In the genomic region with DNA sequence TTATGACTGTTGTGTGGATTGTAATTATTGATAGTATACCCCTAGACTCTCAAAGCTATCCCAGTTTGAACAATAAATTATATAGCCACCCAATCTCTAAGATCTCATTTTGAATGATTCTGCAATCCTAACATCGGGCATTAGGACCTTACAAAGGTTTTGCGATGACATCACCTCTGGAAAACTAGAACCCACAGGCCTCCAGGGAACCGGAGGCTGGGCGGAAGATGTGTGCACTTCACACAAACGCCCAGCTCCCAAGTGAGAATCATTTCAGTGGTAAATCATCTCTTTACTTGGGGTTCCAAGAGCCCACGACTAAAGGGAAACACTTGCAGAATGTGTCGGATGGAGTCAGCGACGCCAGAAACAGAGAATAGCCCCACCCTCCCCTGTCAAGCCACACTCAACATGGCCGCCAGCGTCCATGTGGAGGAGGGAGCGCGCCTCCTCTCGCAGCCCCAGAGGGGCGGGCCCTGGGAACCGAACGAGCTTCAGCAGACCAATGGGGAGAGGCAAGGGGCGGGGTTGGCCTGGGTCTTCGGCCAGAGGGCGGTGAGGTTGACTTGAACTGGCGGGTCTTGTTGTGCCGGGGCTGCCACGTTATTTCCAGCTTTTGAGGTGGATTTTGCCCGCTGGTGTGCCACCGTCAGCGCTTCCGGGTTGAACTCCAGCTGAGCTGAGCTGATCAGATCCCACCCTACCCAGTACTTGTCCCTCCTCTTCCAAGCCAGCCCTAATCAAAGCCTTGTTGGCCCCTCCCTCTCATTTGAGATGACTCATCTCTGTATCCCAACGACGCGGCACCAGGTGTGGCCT, we compare ENCODE assay signal across 1 cellular context.
TF ChIP-seq lines count a peak whose summit lies in the region.

No MANE protein-coding gene starts in this region.

TF ChIP-seq in K562, 482 proteins besides CTCF, POLR2A, EP300 and RAD21 (continued from another document and continues in another):
- TF ChIP-seq MEIS2 (IDR thresholded peaks at IDR 0.05; ENCODE audit: partially characterized antibody) = peak; percentile 25
- TF ChIP-seq NFYB (IDR thresholded peaks at IDR 0.05; ENCODE audit: extremely low read depth, insufficient read length) = peak; percentile 17
- no peak for TF ChIP-seq ZNF174 (CRISPR knock-in tag; IDR thresholded peaks at IDR 0.05)
- TF ChIP-seq ZNF583 (CRISPR knock-in tag; IDR thresholded peaks at IDR 0.05) = 0 out of 2 replicates have a peak, but pooled peaks have one; percentile 10
- peak; percentile 83 for TF ChIP-seq NCOA1 (IDR thresholded peaks at IDR 0.05; ENCODE audit: low read depth)
- peak; percentile 52 for TF ChIP-seq MAFF (IDR thresholded peaks at IDR 0.05; ENCODE audit: low read length)
- no peak for TF ChIP-seq ZNF778 (CRISPR knock-in tag; IDR thresholded peaks at IDR 0.05)
- TF ChIP-seq ZNF644 (tag; IDR thresholded peaks at IDR 0.05; ENCODE audit: low read depth) = peak; percentile 77; the same call in 1 of the 2 replicates
- TF ChIP-seq TAL1 (IDR thresholded peaks at IDR 0.05) = peak; percentile 16; the same call in 1 of the 2 replicates
- TF ChIP-seq RCOR1 (IDR thresholded peaks at IDR 0.05; ENCODE audit: borderline replicate concordance in 1 of 2, low read depth in 2 of 2, low read length in 2 of 2) = peak; percentile 21 to 27; a peak in 1 of 4 replicates
- TF ChIP-seq TOE1 (IDR thresholded peaks at IDR 0.05; ENCODE audit: borderline replicate concordance) = peak; percentile 64; the same call in 1 of the 2 replicates
- no peak for TF ChIP-seq TOE1 (CRISPR knock-in tag; IDR thresholded peaks at IDR 0.05; ENCODE audit: borderline replicate concordance, low read depth)
- peak; percentile 98 for TF ChIP-seq EP400 (IDR thresholded peaks at IDR 0.05)
- no peak for TF ChIP-seq RBM39 (optimal IDR thresholded peaks at IDR 0.05; ENCODE audit: low read depth, low read length)
- TF ChIP-seq, protein P1, sequence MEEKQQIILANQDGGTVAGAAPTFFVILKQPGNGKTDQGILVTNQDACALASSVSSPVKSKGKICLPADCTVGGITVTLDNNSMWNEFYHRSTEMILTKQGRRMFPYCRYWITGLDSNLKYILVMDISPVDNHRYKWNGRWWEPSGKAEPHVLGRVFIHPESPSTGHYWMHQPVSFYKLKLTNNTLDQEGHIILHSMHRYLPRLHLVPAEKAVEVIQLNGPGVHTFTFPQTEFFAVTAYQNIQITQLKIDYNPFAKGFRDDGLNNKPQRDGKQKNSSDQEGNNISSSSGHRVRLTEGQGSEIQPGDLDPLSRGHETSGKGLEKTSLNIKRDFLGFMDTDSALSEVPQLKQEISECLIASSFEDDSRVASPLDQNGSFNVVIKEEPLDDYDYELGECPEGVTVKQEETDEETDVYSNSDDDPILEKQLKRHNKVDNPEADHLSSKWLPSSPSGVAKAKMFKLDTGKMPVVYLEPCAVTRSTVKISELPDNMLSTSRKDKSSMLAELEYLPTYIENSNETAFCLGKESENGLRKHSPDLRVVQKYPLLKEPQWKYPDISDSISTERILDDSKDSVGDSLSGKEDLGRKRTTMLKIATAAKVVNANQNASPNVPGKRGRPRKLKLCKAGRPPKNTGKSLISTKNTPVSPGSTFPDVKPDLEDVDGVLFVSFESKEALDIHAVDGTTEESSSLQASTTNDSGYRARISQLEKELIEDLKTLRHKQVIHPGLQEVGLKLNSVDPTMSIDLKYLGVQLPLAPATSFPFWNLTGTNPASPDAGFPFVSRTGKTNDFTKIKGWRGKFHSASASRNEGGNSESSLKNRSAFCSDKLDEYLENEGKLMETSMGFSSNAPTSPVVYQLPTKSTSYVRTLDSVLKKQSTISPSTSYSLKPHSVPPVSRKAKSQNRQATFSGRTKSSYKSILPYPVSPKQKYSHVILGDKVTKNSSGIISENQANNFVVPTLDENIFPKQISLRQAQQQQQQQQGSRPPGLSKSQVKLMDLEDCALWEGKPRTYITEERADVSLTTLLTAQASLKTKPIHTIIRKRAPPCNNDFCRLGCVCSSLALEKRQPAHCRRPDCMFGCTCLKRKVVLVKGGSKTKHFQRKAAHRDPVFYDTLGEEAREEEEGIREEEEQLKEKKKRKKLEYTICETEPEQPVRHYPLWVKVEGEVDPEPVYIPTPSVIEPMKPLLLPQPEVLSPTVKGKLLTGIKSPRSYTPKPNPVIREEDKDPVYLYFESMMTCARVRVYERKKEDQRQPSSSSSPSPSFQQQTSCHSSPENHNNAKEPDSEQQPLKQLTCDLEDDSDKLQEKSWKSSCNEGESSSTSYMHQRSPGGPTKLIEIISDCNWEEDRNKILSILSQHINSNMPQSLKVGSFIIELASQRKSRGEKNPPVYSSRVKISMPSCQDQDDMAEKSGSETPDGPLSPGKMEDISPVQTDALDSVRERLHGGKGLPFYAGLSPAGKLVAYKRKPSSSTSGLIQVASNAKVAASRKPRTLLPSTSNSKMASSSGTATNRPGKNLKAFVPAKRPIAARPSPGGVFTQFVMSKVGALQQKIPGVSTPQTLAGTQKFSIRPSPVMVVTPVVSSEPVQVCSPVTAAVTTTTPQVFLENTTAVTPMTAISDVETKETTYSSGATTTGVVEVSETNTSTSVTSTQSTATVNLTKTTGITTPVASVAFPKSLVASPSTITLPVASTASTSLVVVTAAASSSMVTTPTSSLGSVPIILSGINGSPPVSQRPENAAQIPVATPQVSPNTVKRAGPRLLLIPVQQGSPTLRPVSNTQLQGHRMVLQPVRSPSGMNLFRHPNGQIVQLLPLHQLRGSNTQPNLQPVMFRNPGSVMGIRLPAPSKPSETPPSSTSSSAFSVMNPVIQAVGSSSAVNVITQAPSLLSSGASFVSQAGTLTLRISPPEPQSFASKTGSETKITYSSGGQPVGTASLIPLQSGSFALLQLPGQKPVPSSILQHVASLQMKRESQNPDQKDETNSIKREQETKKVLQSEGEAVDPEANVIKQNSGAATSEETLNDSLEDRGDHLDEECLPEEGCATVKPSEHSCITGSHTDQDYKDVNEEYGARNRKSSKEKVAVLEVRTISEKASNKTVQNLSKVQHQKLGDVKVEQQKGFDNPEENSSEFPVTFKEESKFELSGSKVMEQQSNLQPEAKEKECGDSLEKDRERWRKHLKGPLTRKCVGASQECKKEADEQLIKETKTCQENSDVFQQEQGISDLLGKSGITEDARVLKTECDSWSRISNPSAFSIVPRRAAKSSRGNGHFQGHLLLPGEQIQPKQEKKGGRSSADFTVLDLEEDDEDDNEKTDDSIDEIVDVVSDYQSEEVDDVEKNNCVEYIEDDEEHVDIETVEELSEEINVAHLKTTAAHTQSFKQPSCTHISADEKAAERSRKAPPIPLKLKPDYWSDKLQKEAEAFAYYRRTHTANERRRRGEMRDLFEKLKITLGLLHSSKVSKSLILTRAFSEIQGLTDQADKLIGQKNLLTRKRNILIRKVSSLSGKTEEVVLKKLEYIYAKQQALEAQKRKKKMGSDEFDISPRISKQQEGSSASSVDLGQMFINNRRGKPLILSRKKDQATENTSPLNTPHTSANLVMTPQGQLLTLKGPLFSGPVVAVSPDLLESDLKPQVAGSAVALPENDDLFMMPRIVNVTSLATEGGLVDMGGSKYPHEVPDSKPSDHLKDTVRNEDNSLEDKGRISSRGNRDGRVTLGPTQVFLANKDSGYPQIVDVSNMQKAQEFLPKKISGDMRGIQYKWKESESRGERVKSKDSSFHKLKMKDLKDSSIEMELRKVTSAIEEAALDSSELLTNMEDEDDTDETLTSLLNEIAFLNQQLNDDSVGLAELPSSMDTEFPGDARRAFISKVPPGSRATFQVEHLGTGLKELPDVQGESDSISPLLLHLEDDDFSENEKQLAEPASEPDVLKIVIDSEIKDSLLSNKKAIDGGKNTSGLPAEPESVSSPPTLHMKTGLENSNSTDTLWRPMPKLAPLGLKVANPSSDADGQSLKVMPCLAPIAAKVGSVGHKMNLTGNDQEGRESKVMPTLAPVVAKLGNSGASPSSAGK (IDR thresholded peaks at IDR 0.05) = peak; percentile 15; the same call in 1 of the 2 replicates
- TF ChIP-seq, protein P2, sequence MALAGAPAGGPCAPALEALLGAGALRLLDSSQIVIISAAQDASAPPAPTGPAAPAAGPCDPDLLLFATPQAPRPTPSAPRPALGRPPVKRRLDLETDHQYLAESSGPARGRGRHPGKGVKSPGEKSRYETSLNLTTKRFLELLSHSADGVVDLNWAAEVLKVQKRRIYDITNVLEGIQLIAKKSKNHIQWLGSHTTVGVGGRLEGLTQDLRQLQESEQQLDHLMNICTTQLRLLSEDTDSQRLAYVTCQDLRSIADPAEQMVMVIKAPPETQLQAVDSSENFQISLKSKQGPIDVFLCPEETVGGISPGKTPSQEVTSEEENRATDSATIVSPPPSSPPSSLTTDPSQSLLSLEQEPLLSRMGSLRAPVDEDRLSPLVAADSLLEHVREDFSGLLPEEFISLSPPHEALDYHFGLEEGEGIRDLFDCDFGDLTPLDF (CRISPR knock-in tag; IDR thresholded peaks at IDR 0.05) = peak; percentile 79
- TF ChIP-seq, protein P3, sequence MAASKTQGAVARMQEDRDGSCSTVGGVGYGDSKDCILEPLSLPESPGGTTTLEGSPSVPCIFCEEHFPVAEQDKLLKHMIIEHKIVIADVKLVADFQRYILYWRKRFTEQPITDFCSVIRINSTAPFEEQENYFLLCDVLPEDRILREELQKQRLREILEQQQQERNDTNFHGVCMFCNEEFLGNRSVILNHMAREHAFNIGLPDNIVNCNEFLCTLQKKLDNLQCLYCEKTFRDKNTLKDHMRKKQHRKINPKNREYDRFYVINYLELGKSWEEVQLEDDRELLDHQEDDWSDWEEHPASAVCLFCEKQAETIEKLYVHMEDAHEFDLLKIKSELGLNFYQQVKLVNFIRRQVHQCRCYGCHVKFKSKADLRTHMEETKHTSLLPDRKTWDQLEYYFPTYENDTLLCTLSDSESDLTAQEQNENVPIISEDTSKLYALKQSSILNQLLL (CRISPR knock-in tag; IDR thresholded peaks at IDR 0.05; ENCODE audit: borderline replicate concordance) = no peak
- TF ChIP-seq, protein P4, sequence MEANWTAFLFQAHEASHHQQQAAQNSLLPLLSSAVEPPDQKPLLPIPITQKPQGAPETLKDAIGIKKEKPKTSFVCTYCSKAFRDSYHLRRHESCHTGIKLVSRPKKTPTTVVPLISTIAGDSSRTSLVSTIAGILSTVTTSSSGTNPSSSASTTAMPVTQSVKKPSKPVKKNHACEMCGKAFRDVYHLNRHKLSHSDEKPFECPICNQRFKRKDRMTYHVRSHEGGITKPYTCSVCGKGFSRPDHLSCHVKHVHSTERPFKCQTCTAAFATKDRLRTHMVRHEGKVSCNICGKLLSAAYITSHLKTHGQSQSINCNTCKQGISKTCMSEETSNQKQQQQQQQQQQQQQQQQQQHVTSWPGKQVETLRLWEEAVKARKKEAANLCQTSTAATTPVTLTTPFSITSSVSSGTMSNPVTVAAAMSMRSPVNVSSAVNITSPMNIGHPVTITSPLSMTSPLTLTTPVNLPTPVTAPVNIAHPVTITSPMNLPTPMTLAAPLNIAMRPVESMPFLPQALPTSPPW (CRISPR knock-in tag; IDR thresholded peaks at IDR 0.05) = peak; percentile 87
- TF ChIP-seq, protein P5, sequence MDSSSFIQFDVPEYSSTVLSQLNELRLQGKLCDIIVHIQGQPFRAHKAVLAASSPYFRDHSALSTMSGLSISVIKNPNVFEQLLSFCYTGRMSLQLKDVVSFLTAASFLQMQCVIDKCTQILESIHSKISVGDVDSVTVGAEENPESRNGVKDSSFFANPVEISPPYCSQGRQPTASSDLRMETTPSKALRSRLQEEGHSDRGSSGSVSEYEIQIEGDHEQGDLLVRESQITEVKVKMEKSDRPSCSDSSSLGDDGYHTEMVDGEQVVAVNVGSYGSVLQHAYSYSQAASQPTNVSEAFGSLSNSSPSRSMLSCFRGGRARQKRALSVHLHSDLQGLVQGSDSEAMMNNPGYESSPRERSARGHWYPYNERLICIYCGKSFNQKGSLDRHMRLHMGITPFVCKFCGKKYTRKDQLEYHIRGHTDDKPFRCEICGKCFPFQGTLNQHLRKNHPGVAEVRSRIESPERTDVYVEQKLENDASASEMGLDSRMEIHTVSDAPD (CRISPR knock-in tag; IDR thresholded peaks at IDR 0.05) = no peak
- TF ChIP-seq POLR2G (IDR thresholded peaks at IDR 0.05; ENCODE audit: low read depth, low read length) = peak; percentile 92
- peak; percentile 39; the same call in 1 of the 2 replicates for TF ChIP-seq LEF1 (IDR thresholded peaks at IDR 0.05)
- no peak for TF ChIP-seq RBM17 (IDR thresholded peaks at IDR 0.05; ENCODE audit: borderline replicate concordance, low read depth, low read length)
- peak; percentile 56; the same call in 1 of the 2 replicates for TF ChIP-seq NR2C1 (IDR thresholded peaks at IDR 0.05)
- peak; percentile 65; the same call in 1 of the 2 replicates for TF ChIP-seq NR2C1 (tag; IDR thresholded peaks at IDR 0.05)
- TF ChIP-seq, protein P6, sequence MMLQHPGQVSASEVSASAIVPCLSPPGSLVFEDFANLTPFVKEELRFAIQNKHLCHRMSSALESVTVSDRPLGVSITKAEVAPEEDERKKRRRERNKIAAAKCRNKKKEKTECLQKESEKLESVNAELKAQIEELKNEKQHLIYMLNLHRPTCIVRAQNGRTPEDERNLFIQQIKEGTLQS (IDR thresholded peaks at IDR 0.05) = peak; percentile 98
- TF ChIP-seq, protein P6 (CRISPR knock-in tag; conservative IDR thresholded peaks at IDR 0.05) = peak; percentile 80
- TF ChIP-seq, protein P7, sequence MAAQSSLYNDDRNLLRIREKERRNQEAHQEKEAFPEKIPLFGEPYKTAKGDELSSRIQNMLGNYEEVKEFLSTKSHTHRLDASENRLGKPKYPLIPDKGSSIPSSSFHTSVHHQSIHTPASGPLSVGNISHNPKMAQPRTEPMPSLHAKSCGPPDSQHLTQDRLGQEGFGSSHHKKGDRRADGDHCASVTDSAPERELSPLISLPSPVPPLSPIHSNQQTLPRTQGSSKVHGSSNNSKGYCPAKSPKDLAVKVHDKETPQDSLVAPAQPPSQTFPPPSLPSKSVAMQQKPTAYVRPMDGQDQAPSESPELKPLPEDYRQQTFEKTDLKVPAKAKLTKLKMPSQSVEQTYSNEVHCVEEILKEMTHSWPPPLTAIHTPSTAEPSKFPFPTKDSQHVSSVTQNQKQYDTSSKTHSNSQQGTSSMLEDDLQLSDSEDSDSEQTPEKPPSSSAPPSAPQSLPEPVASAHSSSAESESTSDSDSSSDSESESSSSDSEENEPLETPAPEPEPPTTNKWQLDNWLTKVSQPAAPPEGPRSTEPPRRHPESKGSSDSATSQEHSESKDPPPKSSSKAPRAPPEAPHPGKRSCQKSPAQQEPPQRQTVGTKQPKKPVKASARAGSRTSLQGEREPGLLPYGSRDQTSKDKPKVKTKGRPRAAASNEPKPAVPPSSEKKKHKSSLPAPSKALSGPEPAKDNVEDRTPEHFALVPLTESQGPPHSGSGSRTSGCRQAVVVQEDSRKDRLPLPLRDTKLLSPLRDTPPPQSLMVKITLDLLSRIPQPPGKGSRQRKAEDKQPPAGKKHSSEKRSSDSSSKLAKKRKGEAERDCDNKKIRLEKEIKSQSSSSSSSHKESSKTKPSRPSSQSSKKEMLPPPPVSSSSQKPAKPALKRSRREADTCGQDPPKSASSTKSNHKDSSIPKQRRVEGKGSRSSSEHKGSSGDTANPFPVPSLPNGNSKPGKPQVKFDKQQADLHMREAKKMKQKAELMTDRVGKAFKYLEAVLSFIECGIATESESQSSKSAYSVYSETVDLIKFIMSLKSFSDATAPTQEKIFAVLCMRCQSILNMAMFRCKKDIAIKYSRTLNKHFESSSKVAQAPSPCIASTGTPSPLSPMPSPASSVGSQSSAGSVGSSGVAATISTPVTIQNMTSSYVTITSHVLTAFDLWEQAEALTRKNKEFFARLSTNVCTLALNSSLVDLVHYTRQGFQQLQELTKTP (IDR thresholded peaks at IDR 0.05; ENCODE audit: low read depth in 1 of 2, partially characterized antibody in 2 of 2) = peak; percentile 54 to 68
- peak; percentile 78 for TF ChIP-seq POLR2H (tag; IDR thresholded peaks at IDR 0.05; ENCODE audit: low read depth)
